Comparison of ENCODE assay signal across 8 cellular contexts in the genomic region with DNA sequence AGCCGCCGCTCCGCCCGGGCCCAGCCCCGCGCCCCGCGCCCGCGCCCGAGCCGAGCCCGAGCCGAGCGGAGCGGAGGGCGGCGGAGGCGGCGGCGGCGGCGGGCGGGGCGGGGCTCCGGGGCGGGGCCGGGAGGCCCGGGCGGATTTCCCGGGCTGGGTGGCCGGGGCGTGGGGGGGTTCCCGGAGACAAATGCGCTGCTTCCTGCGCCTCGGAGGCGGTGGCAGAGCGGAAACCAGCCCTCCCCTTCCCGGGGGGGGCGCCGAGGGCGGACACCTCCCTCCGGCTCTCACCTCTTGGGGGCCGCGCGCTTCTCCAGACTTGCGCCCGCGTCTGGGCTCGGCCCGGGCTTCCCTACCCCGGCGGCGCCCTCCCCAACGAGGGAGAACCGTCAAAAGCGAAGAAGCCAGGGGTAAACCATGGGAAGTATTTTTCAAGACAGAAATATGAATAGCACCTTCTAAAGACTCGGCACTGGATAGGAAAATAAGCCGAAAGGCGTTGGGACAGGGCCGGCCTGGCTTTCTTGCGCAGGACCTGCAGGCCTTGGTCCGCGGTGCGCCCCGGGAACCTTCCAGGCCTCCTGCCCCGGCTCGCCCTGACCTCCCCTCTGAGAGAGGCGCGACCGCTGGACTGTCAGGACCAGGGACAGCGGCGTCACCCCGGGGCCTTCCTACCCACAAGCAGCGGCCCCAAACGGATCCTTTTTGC. TPM values are rescaled to one million over a fixed set of nuclear protein-coding genes. Genes with fewer than 3 reads are reported as not detected.
DNase-seq lines count a peak whose midpoint lies in the region; FAIRE-seq and TF ChIP-seq lines count a peak whose summit lies in the region.

A gene (minus strand): TSS at position 79 of the 709 bp plus-strand sequence. CDS start 88 bp downstream, outside the sequence.

- H3K9me1 ChIP-seq in endothelial cell of umbilical vein (replicated peaks; ENCODE audit: control insufficient read depth, extremely low read depth, insufficient read depth, low read length) = no peaks in the 10 kb centered on the region

- POLR2A ChIA-PET in endothelial cell of umbilical vein (lab: Charles Lee) = no interaction called here

- dilution Hi-C loops in endothelial cell of umbilical vein (cut with MboI; ENCODE audit: extremely low pct_ligation_motif_present, low sequenced_read_pairs) = no loop called here

- H3K27me3 ChIP-seq in endothelial cell of umbilical vein (ENCODE audit: control insufficient read depth in 2 of 2, insufficient read depth in 2 of 2, low read length in 2 of 2) (no peaks in the 10 kb centered on the region), mucosa of rectum (ENCODE audit: control insufficient read depth in 2 of 2, insufficient read depth in 2 of 2, low read length in 2 of 2) (peaks cover 4 to 6% of the 10 kb centered on the region in 2 donors)

- no peak for TF ChIP-seq POLR2A in endothelial cell of umbilical vein (IDR thresholded peaks at IDR 0.05; ENCODE audit: low read depth, low read length)

- H3K4me1 ChIP-seq in endothelial cell of umbilical vein (ENCODE audit: control insufficient read depth, extremely low read depth, insufficient read depth, low read length) = peaks cover 12% of the 10 kb centered on the region
- H3K4me1 ChIP-seq in mucosa of rectum (ENCODE audit: control insufficient read depth in 2 of 2, insufficient read depth in 2 of 2, low read length in 2 of 2) = peaks cover 18 to 19% of the 10 kb centered on the region in 2 donors

- H3K79me2 ChIP-seq in endothelial cell of umbilical vein (ENCODE audit: control insufficient read depth, insufficient read depth, low read length) = no peaks in the 10 kb centered on the region

- DNase-seq in SKM-1 treated with dmso at 0.1 percent for 144 hours (lab: John Stamatoyannopoulos, UW; ENCODE audit: unreplicated experiment) (peak; percentile 33), SKM-1 (lab: John Stamatoyannopoulos, UW; ENCODE audit: unreplicated experiment) (no peak), NCI-H69 (lab: John Stamatoyannopoulos, UW) (peak; percentile 86), activated T-cell treated with anti-CD3 and anti-CD28 coated beads for 1 hour (ENCODE audit: low read depth) (peak; percentile 60), endothelial cell of umbilical vein (ENCODE audit: low read depth, low spot score) (peak; percentile 61), NCI-H187 (lab: John Stamatoyannopoulos, UW) (no peak)
- DNase-seq in stimulated activated CD8-positive, alpha-beta memory T cell treated with anti-CD3 and anti-CD28 coated beads, Interleukin-7, amount 100 ng/mL, for 1 hour (ENCODE audit: low read depth in 2 of 2) = peak; percentile 40 to 41

- peaks cover 5 to 9% of the 10 kb centered on the region in 2 experiments for H3K36me3 ChIP-seq in endothelial cell of umbilical vein (ENCODE audit: control insufficient read depth in 2 of 2, extremely low read depth in 1 of 2, insufficient read depth in 2 of 2, low read length in 2 of 2)
- peaks cover 5 to 8% of the 10 kb centered on the region in 2 donors for H3K36me3 ChIP-seq in mucosa of rectum (ENCODE audit: control insufficient read depth in 2 of 2, insufficient read depth in 2 of 2, low read length in 2 of 2)

- no TSS peak for BruUV-seq in endothelial cell of umbilical vein (replicated peaks; lab: Mats Ljungman, UMichigan)

- H2AFZ ChIP-seq in endothelial cell of umbilical vein (ENCODE audit: low read depth, low read length) = no peak within 1 kb of the TSS

- H3K4me3 ChIP-seq in endothelial cell of umbilical vein (replicated peaks in 1 of 3; ENCODE audit: insufficient read depth in 1 of 3, low read depth in 1 of 3, low read length in 3 of 3) (peak within 1 kb of the TSS; percentile 30 to 59 (median 42)), mucosa of rectum (ENCODE audit: low read length in 2 of 2) (peak within 1 kb of the TSS; percentile 35 to 60)

- peak within 1 kb of the TSS; percentile 61 for H3K4me2 ChIP-seq in endothelial cell of umbilical vein (ENCODE audit: insufficient read depth, low read length)

- peak; percentile 72 for FAIRE-seq in endothelial cell of umbilical vein (lab: Jason Lieb, UNC)

- no peaks in the 10 kb centered on the region for H4K20me1 ChIP-seq in endothelial cell of umbilical vein (replicated peaks; ENCODE audit: control insufficient read depth, extremely low read depth, insufficient read depth, low read length)

- intact Hi-C loops in endothelial cell of umbilical vein (cut with micrococcal nuclease) = loop anchor here (1.0 to 2.0 kb wide), 5 partner anchors 9 to 72 kb away; a partner anchor contains a TSS

- no peak within 1 kb of the TSS for H3K27ac ChIP-seq in endothelial cell of umbilical vein (ENCODE audit: insufficient read depth, low read depth, low read length)
- H3K27ac ChIP-seq in mucosa of rectum (ENCODE audit: low read depth in 2 of 2, low read length in 2 of 2) = peak within 1 kb of the TSS in 1 of 2 donors; percentile 9

- CTCF ChIA-PET in endothelial cell of umbilical vein (lab: Charles Lee) = interaction anchor here (0.6 to 3.0 kb wide), 4 partner anchors 10 to 199 kb away, joined by 3 to 13 read pairs (median 8); a partner anchor contains a TSS

- no peak for TF ChIP-seq CTCF in endothelial cell of umbilical vein (IDR thresholded peaks at IDR 0.05; ENCODE audit: extremely low read depth in 1 of 2, insufficient read depth in 1 of 2, low read depth in 1 of 2, low read length in 2 of 2)

- H3K9ac ChIP-seq in endothelial cell of umbilical vein (replicated peaks; ENCODE audit: extremely low read depth, insufficient read depth, low read length) = peak within 1 kb of the TSS; percentile 31
- peak within 1 kb of the TSS in 1 of 2 donors; percentile 26 for H3K9ac ChIP-seq in mucosa of rectum (ENCODE audit: low read depth in 1 of 2, low read length in 2 of 2)

- H3K9me3 ChIP-seq in endothelial cell of umbilical vein (replicated peaks; ENCODE audit: control insufficient read depth, insufficient read depth, low read length) (no peaks in the 10 kb centered on the region), mucosa of rectum (ENCODE audit: control insufficient read depth in 2 of 2, low read length in 2 of 2) (no peaks in the 10 kb centered on the region)

TF ChIP-seq in endothelial cell of umbilical vein, 7 proteins besides CTCF, POLR2A, EP300 and RAD21:
- no peak for TF ChIP-seq JUN (IDR thresholded peaks at IDR 0.05; ENCODE audit: borderline replicate concordance, insufficient read depth, insufficient read length, low read depth)
- TF ChIP-seq, protein P1, sequence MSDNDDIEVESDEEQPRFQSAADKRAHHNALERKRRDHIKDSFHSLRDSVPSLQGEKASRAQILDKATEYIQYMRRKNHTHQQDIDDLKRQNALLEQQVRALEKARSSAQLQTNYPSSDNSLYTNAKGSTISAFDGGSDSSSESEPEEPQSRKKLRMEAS (IDR thresholded peaks at IDR 0.05; ENCODE audit: insufficient read depth, insufficient read length) = no peak
- TF ChIP-seq FOS (IDR thresholded peaks at IDR 0.05; ENCODE audit: borderline replicate concordance, insufficient read depth, low read length) = no peak
- TF ChIP-seq POLR2AphosphoS5 (IDR thresholded peaks at IDR 0.05; ENCODE audit: insufficient read depth, low read depth, low read length) = peak; percentile 10
- TF ChIP-seq MYC (IDR thresholded peaks at IDR 0.05; ENCODE audit: low read depth, low read length) = no peak
- no peak for TF ChIP-seq EZH2 (IDR thresholded peaks at IDR 0.05; ENCODE audit: borderline replicate concordance, low read depth, low read length, severe bottlenecking)
- no peak for TF ChIP-seq GATA2 (IDR thresholded peaks at IDR 0.05; ENCODE audit: insufficient read depth, insufficient read length, low read depth, low read length)

RNA-seq across cellular contexts. Expression of the gene that starts here (rescaled TPM):
- total RNA-seq in endothelial cell of umbilical vein = 26.3 and 29.4 TPM in 2 replicates
- 22.8 and 30.2 TPM in 2 replicates for polyA plus RNA-seq in endothelial cell of umbilical vein
- polyA plus RNA-seq in endothelial cell of umbilical vein (2011; cell fraction: cytosol; rRNA removed) = 13.7 and 19.8 TPM in 2 replicates
- 47.9 and 63.7 TPM in 2 replicates for polyA plus RNA-seq in endothelial cell of umbilical vein (2011; cell fraction: nucleus; rRNA removed)
- 19.7 and 28.3 TPM in 2 replicates for polyA plus RNA-seq in endothelial cell of umbilical vein (2012)
- polyA minus RNA-seq in endothelial cell of umbilical vein = 17.9 and 22.1 TPM in 2 replicates
- polyA minus RNA-seq in endothelial cell of umbilical vein (2011; cell fraction: cytosol; rRNA and poly(A)+ RNA removed) = 0.51 TPM
- polyA minus RNA-seq in endothelial cell of umbilical vein (2011; cell fraction: nucleus; rRNA and poly(A)+ RNA removed) = 11.3 and 17.4 TPM in 2 replicates

Comparison
In these comparisons a context has a peak if more than half of its experiments do, and no peak if none do; other contexts are left out.
1. DNase-seq: peak in SKM-1 treated with dmso at 0.1 percent for 144 hours (single experiment), NCI-H69 (single experiment), activated T-cell treated with anti-CD3 and anti-CD28 coated beads for 1 hour (single experiment), endothelial cell of umbilical vein (single experiment) and stimulated activated CD8-positive, alpha-beta memory T cell treated with anti-CD3 and anti-CD28 coated beads, Interleukin-7, amount 100 ng/mL, for 1 hour (2 of 2); none in SKM-1 (single experiment) and NCI-H187 (0 of 2).